15 cellular contexts compared by ENCODE assay signal in the genomic region with DNA sequence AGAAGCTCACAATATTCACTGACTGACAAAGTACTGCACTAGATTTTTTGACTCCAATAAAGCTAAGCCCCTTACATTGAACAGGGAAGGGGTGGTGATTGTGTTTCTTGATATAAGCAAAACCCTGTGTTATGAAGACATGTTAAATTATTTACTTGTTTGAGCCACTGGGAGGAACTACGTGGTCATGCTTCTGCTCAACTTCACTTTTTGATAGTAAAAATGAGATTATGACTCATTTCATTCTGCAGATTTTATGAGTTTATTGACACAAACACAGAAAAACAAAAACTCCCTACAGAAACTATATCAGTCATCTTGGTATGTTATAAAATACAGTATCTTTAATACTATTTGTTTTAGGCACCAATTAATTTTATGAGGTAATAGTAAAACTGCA.
DNase-seq lines count a peak whose midpoint lies in the region; ATAC-seq, FAIRE-seq and TF ChIP-seq lines count a peak whose summit lies in the region.
"Had no signal": no experiment of that assay in that cellular context is flagged by ENCODE, and none has a peak within 500 bp of the region (broad histone marks: within the 10 kb centered on the region; RNA-seq: fewer than 3 reads in every experiment).

No MANE protein-coding gene starts in this region.

- no peak for TF ChIP-seq CTCF in right atrium auricular region (IDR thresholded peaks at IDR 0.05)

- no peak overlapping the region for H3K27ac ChIP-seq in right atrium auricular region
- H3K27ac ChIP-seq: colonic mucosa, GM23248, SJCRH30 had no signal

- no peaks in the 10 kb centered on the region for H3K9me3 ChIP-seq in right atrium auricular region
- H3K9me3 ChIP-seq: colonic mucosa, mucosa of descending colon, SJCRH30 had no signal

- no peaks in the 10 kb centered on the region for H3K27me3 ChIP-seq in right atrium auricular region
- H3K27me3 ChIP-seq: colonic mucosa, SJCRH30 had no signal

- H3K4me1 ChIP-seq in right atrium auricular region: no peaks in the 10 kb centered on the region
- H3K4me1 ChIP-seq: colonic mucosa, SJCRH30 had no signal

- peak; percentile 48 for ATAC-seq in GM18868 (IDR thresholded peaks at IDR 0.05; ENCODE audit: unreplicated experiment)
- ATAC-seq in HG02973 (IDR thresholded peaks at IDR 0.05; ENCODE audit: unreplicated experiment): peak; percentile 82
- ATAC-seq: left cardiac atrium; mucosa of descending colon; stimulated activated memory B cell treated with anti-CD40 and anti-IgM and Interleukin-4, amounts not matched to agents 10 μg/mL and 1 μg/mL and 100 μg/mL, for 72 hours had no signal

- TF ChIP-seq POLR2A in GM12891 (IDR thresholded peaks at IDR 0.05; ENCODE audit: low read depth, low read length): no peak

- no peak for FAIRE-seq in GM12891 (lab: Jason Lieb, UNC)

- no peak overlapping the region for H3K4me3 ChIP-seq in right atrium auricular region
- H3K4me3 ChIP-seq: colonic mucosa, GM23248, mucosa of descending colon, SJCRH30 had no signal

- H3K36me3 ChIP-seq in right atrium auricular region: no peaks in the 10 kb centered on the region
- H3K36me3 ChIP-seq: colonic mucosa, SJCRH30 had no signal

- DNase-seq in GM12891 (ENCODE audit: insufficient read length, low spot score): no peak
- DNase-seq in amniotic epithelial cell (ENCODE audit: low read depth): peak; percentile 20
- no peak for DNase-seq in right atrium auricular region (ENCODE audit: low spot score)
- no peak for DNase-seq in DMS114 treated with DMSO at 0.1 percent for 48 hours (lab: John Stamatoyannopoulos, UW; ENCODE audit: unreplicated experiment)
- no peak for DNase-seq in stimulated activated CD4-positive, alpha-beta T cell treated with anti-CD3 and anti-CD28 coated beads, Interleukin-4, amount 100 ng/mL, for 1 hour
- DNase-seq: activated CD4-positive, alpha-beta memory T cell treated with anti-CD3 and anti-CD28 coated beads for 36 hours; colonic mucosa; GM23248; Karpas-422; left cardiac atrium; mucosa of descending colon; SJCRH30 had no signal

TF ChIP-seq in GM12891, 5 proteins besides CTCF, POLR2A, EP300 and RAD21:
- TF ChIP-seq POU2F2 (IDR thresholded peaks at IDR 0.05; ENCODE audit: low read depth, low read length): no peak
- peak; percentile 36; the same call in 1 of the 2 replicates for TF ChIP-seq SPI1 (IDR thresholded peaks at IDR 0.05; ENCODE audit: low read depth, low read length)
- no peak for TF ChIP-seq TAF1 (IDR thresholded peaks at IDR 0.05; ENCODE audit: low read depth, low read length)
- no peak for TF ChIP-seq POLR2AphosphoS5 (IDR thresholded peaks at IDR 0.05; ENCODE audit: low read depth, low read length)
- peak; percentile 94 for TF ChIP-seq PAX5 (IDR thresholded peaks at IDR 0.05; ENCODE audit: insufficient read depth, low read length, severe bottlenecking)
TF ChIP-seq in GM12891: peak in this region for 2.
